Comparison of ENCODE assay signal across 8 cellular contexts in the genomic region with DNA sequence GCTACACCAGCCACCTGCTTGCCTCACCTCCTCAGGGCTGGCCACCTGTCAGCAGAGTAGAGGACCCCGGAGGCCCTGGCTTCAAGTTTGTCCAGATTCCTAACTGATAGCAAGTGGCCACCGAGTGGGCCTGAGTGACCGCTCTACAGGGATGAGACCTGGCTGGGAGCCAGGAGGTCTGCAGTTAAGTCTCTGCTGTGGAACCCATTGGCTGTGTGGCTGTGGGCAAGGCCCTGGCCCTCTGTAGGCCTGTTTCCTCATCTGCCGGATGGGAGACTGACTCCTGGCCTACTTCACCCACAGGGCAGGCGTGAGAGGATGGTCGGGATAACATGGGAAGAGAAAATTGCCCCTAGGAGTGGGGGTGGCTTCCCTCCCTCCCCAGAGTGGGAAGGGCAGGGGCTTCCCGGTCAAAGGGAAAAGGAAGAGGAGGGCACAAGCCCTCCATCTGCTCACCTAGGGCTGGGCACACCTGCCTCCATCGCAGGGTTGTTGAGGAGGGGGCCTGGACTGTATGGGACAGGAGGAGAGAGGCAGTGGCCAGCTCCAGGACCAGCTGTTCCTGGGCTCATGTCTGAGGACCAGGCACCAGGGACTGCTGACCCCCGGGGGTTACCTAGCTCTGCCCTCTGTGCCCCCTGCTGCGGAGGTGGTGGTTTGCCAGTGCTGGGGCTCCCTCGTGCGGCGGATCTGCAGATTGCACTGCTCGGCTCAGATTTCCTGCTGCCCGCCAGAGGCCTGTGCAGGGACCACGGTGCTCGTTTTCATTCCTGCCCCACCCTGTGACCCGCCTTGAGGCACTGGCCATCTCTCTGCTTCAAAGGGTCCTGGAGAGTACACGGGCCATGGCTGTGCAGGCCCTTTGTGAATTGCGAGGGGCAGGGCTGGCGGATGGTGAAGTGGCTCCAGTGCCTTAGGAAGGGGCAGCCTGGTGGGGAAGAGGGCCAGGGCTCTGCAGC. TPM values are rescaled to one million over a fixed set of nuclear protein-coding genes. Genes with fewer than 3 reads are reported as not detected.
DNase-seq lines count a peak whose midpoint lies in the region; ATAC-seq and TF ChIP-seq lines count a peak whose summit lies in the region.

No MANE protein-coding gene starts in this region.

- H3F3A ChIP-seq in SK-N-SH (replicated peaks; ENCODE audit: insufficient read depth), result no peaks in the 10 kb centered on the region

- H3K4me2 ChIP-seq in SK-N-SH, result no peak overlapping the region

- peak; percentile 91 for TF ChIP-seq RAD21 in SK-N-SH (IDR thresholded peaks at IDR 0.05; ENCODE audit: low read length)

- peak; percentile 52 for DNase-seq in Caki2 (ENCODE audit: low read depth)
- DNase-seq in HuH-7 (ENCODE audit: low spot score), result peak; percentile 81
- peak; percentile 90 for DNase-seq in SK-N-SH
- DNase-seq in activated gamma-delta T cell treated with anti-CD3 and anti-CD28 coated beads, Interleukin-2, amount 50 U/mL, for 16 hours (ENCODE audit: low read depth), result peak; percentile 72
- DNase-seq in head of caudate nucleus, result peak; percentile 67 to 93 (median 83)
- peak; percentile 74 to 88 for DNase-seq in psoas muscle
- DNase-seq in amniotic stem cell (lab: John Stamatoyannopoulos, UW), result no peak

- TF ChIP-seq EP300 in SK-N-SH (IDR thresholded peaks at IDR 0.05; ENCODE audit: borderline replicate concordance in 1 of 2, low read depth in 1 of 2, low read length in 1 of 2), result no peak

- H3K9me3 ChIP-seq in SK-N-SH (no peaks in the 10 kb centered on the region), psoas muscle (no peaks in the 10 kb centered on the region)

- H3K9me2 ChIP-seq in SK-N-SH, result no peaks in the 10 kb centered on the region

- H3K4me1 ChIP-seq in SK-N-SH (ENCODE audit: control insufficient read depth in 1 of 2, insufficient read depth in 2 of 2, low read depth in 1 of 2, low read length in 1 of 2), result peaks cover 0 to 16% of the 10 kb centered on the region in 2 experiments; a peak in 1 of 4 replicates
- H3K4me1 ChIP-seq in psoas muscle, result peaks cover 23% of the 10 kb centered on the region

- peaks cover 3 to 46% of the 10 kb centered on the region in 2 experiments for H3K36me3 ChIP-seq in SK-N-SH (replicated peaks in 1 of 2; ENCODE audit: control insufficient read depth in 1 of 2, insufficient read depth in 2 of 2, low read length in 1 of 2)
- H3K36me3 ChIP-seq in psoas muscle (ENCODE audit: insufficient read depth in 1 of 2, low read depth in 1 of 2), result peaks cover 0 to 81% of the 10 kb centered on the region in 2 donors

- no peaks in the 10 kb centered on the region for H4K20me1 ChIP-seq in SK-N-SH (ENCODE audit: insufficient read depth)

- TF ChIP-seq CTCF in SK-N-SH (IDR thresholded peaks at IDR 0.05), result peak; percentile 90
- peak; percentile 90 for TF ChIP-seq CTCF in psoas muscle (IDR thresholded peaks at IDR 0.05)

- 74% methylated on average over 5 of the region's 21 CpGs for WGBS in SK-N-SH (ENCODE audit: low lambda C conversion rate)
- 29 to 36% (median 33%) methylated on average over 21 of the region's 21 CpGs for WGBS in psoas muscle, 3 donors

- no peaks in the 10 kb centered on the region for H3K79me2 ChIP-seq in SK-N-SH (ENCODE audit: insufficient read depth)

- no peak overlapping the region for H2AFZ ChIP-seq in SK-N-SH (ENCODE audit: low read depth)

- intact Hi-C loops in head of caudate nucleus (cut with DNase I) (loop anchor here (10.0 kb wide), 2 partner anchors 286 to 566 kb away; partner anchors contain the start of gene RSRP1), psoas muscle (cut with DNase I) (loop anchor here in 1 of 2 donors (5.0 kb wide), 1 partner anchor 308 kb away; no protein-coding TSS in a partner anchor)

- H3K27me3 ChIP-seq in SK-N-SH (ENCODE audit: insufficient read depth) (no peaks in the 10 kb centered on the region), psoas muscle (ENCODE audit: insufficient read depth in 3 of 3, low read length in 2 of 3) (no peaks in the 10 kb centered on the region)

- no peak overlapping the region for H3K9ac ChIP-seq in SK-N-SH

- POLR2A ChIA-PET in SK-N-SH (lab: Yijun Ruan, JAX), result interaction anchor here (0.7 to 1.6 kb wide), 4 partner anchors 9 to 202 kb away, joined by 3 to 4 read pairs (median 4); partner anchors contain the start of genes MTFR1L and SELENON

- peak; percentile 58 to 81 (median 68) for ATAC-seq in psoas muscle
- ATAC-seq in GM18858 (IDR thresholded peaks at IDR 0.05; ENCODE audit: unreplicated experiment), result no peak

- peak overlapping the region in 1 of 2 experiments; percentile 24; a peak in 1 of 4 replicates for H3K27ac ChIP-seq in SK-N-SH (ENCODE audit: low read depth in 2 of 2, low read length in 1 of 2)
- H3K27ac ChIP-seq in psoas muscle, result no peak overlapping the region

- CTCF ChIA-PET in SK-N-SH (lab: Yijun Ruan, JAX), result interaction anchor here (0.6 to 4.7 kb wide), 30 partner anchors 10 to 329 kb away, joined by 3 to 76 read pairs (median 4); partner anchors contain the start of genes MTFR1L and SELENON

- H3K4me3 ChIP-seq in SK-N-SH (ENCODE audit: low read depth in 2 of 2, low read length in 1 of 2), result no peak overlapping the region; a peak in 1 of 4 replicates
- no peak overlapping the region for H3K4me3 ChIP-seq in psoas muscle

- in situ Hi-C loops in Caki2 (cut with HindIII; ENCODE audit: low pct_unique_long_range_greater_than_20kb, low sequenced_read_pairs), result no loop called here

TF ChIP-seq in SK-N-SH, 30 proteins besides CTCF, POLR2A, EP300 and RAD21:
- TF ChIP-seq SMC3 (IDR thresholded peaks at IDR 0.05; ENCODE audit: low read depth, low read length) (peak; percentile 71), RCOR1 (IDR thresholded peaks at IDR 0.05; ENCODE audit: low read length) (0 out of 2 replicates have a peak, but pooled peaks have one; percentile 34), GABPA (IDR thresholded peaks at IDR 0.05; ENCODE audit: low read depth) (no peak), POLR2AphosphoS5 (IDR thresholded peaks at IDR 0.05; ENCODE audit: low read depth, low read length) (peak; percentile 28; the same call in 1 of the 2 replicates), TAF1 (IDR thresholded peaks at IDR 0.05; ENCODE audit: borderline replicate concordance, low read depth, low read length) (no peak)

RNA-seq across cellular contexts. Expression of gene MTFR1L, which starts 9.1 kb away (rescaled TPM):
- 12.3 and 16.3 TPM in 2 replicates for total RNA-seq in Caki2 (2014; rRNA removed; shearing (Covaris generic); ENCODE audit: low replicate concordance)
- 53.6 and 61.2 TPM in 2 replicates for polyA plus RNA-seq in SK-N-SH (2012; rRNA removed)
- polyA plus RNA-seq in SK-N-SH (2012; cell fraction: cytosol; rRNA removed), result 32.7 and 39.0 TPM in 2 replicates
- 205 and 223 TPM in 2 replicates for polyA plus RNA-seq in SK-N-SH (2012; cell fraction: nucleus; rRNA removed)
- 100 to 1,000 TPM in 1 of 4 donors, 10 to 100 TPM in 3; 85.2 to 112 (median 94.1) TPM for total RNA-seq in psoas muscle
- 100 to 1,000 TPM in 2 of 3 donors, 10 to 100 TPM in 1; 99.2 to 135 (median 110) TPM for polyA plus RNA-seq in psoas muscle

RNA-seq across cellular contexts. Expression of gene SELENON, which starts 10.6 kb away (rescaled TPM):
- total RNA-seq in Caki2 (2014; rRNA removed; shearing (Covaris generic); ENCODE audit: low replicate concordance), result 13.8 and 16.9 TPM in 2 replicates
- 32.7 and 56.2 TPM in 2 replicates for polyA plus RNA-seq in SK-N-SH (2012; rRNA removed)
- polyA plus RNA-seq in SK-N-SH (2012; cell fraction: cytosol; rRNA removed), result 42.6 and 69.9 TPM in 2 replicates
- polyA plus RNA-seq in SK-N-SH (2012; cell fraction: nucleus; rRNA removed), result 38.4 and 59.7 TPM in 2 replicates
- 100 to 1,000 TPM in 1 of 4 donors, 10 to 100 TPM in 3; 37.8 to 104 (median 56.1) TPM for total RNA-seq in psoas muscle
- 10 to 100 TPM; 25.3 to 39.3 (median 29.0) TPM for polyA plus RNA-seq in psoas muscle

RNA-seq across cellular contexts. Expression of gene AUNIP, which starts 48.6 kb away (rescaled TPM):
- 11.5 and 13.1 TPM in 2 replicates for total RNA-seq in Caki2 (2014; rRNA removed; shearing (Covaris generic); ENCODE audit: low replicate concordance)
- polyA plus RNA-seq in SK-N-SH (2012; rRNA removed) (1.9 TPM in 2 replicates), psoas muscle (under 1 TPM; 0.05 to 0.13 (median 0.07) TPM)
- polyA plus RNA-seq in SK-N-SH (2012; cell fraction: cytosol; rRNA removed), result 1.8 and 2.1 TPM in 2 replicates
- polyA plus RNA-seq in SK-N-SH (2012; cell fraction: nucleus; rRNA removed), result 1.3 and 1.4 TPM in 2 replicates
- under 1 TPM in 2 of 4 donors, not detected in 2; 0.26 to 0.47 TPM for total RNA-seq in psoas muscle
